Comparison of ENCODE assay signal across 1 cellular context in genomic region chr11:61338783-61339489, GRCh38.
TF ChIP-seq lines count a peak whose summit lies in the region.

No MANE protein-coding gene starts in this region.

TF ChIP-seq in K562, 482 proteins besides CTCF, POLR2A, EP300 and RAD21:
- TF ChIP-seq ZKSCAN1 (IDR thresholded peaks at IDR 0.05; ENCODE audit: low read depth, low read length): peak; percentile 49; the same call in 1 of the 2 replicates
- TF ChIP-seq RBFOX2 (IDR thresholded peaks at IDR 0.05; ENCODE audit: low read depth, low read length): 0 out of 2 replicates have a peak, but pooled peaks have one; percentile 28
- 0 out of 2 replicates have a peak, but pooled peaks have one; percentile 31 for TF ChIP-seq POLR2G (IDR thresholded peaks at IDR 0.05; ENCODE audit: low read depth, low read length)
- TF ChIP-seq TRIM25 (IDR thresholded peaks at IDR 0.05; ENCODE audit: borderline replicate concordance): no peak
- no peak for TF ChIP-seq HCFC1 (IDR thresholded peaks at IDR 0.05; ENCODE audit: low read depth, low read length)
- TF ChIP-seq STAT5A (IDR thresholded peaks at IDR 0.05; ENCODE audit: borderline replicate concordance, low read length): no peak
